In the genomic region with DNA sequence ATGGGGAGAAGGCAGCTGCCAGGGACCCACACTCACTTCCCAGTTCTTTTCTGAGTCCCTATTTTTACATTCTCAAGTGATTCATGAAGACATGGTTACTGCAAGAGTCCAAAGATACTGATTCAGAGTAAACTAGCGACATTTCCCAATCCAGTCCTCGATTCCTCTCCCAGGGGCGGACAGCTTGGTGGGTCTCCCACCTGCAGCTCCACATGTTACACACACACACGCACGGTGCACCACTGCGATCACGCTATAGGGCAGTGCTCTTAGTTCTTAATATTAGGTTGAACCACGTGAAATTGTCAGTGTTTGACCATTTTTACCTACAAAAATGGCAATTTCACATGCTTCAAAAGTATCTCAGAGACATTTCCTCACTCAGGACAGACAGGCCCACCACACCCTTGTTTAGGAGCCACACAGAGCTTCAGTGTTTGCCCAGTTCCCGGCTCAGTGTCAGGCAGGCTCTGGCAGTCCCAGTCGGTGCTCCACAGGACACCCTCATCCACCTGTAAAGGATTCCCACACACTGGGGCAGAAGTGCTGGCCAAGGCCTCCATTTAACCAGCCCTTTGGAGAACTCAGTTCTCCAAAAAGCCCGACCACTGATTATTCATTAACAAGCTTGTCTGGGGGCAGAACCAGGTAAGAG, we compare ENCODE assay signal across 22 cellular contexts. TPM values are rescaled to one million over a fixed set of nuclear protein-coding genes. Genes with fewer than 3 reads are reported as not detected.
DNase-seq lines count a peak whose midpoint lies in the region; ATAC-seq, FAIRE-seq and TF ChIP-seq lines count a peak whose summit lies in the region.
"Had no signal": no experiment of that assay in that cellular context is flagged by ENCODE, and none has a peak within 500 bp of the region (broad histone marks: within the 10 kb centered on the region; RNA-seq: fewer than 3 reads in every experiment).

No MANE protein-coding gene starts in this region.

- H2BK15ac ChIP-seq in neuronal stem cell (ENCODE audit: low read length): no peak overlapping the region

- peak; percentile 24 for DNase-seq in Right ventricle myocardium superior
- no peak for DNase-seq in cardiac septum (ENCODE audit: low spot score)
- no peak for DNase-seq in WTC11 (ENCODE audit: low spot score)
- peak; percentile 19 for DNase-seq in kidney
- no peak for DNase-seq in neuronal stem cell (ENCODE audit: low spot score)
- DNase-seq in lower leg skin (ENCODE audit: low spot score in 2 of 2): no peak
- DNase-seq: Calu3, GF-D8, GOT3, KBM-7, NCI-H1105 treated with DMSO at 0.1 percent for 48 hours, NCI-H187, NCI-H2107, NCI-H510A, NCI-H748 treated with DMSO at 0.1 percent for 48 hours, OCI-M1, RPMI8226 had no signal

- H3K9me3 Mint-ChIP-seq in WTC11: no peaks in the 10 kb centered on the region
- H3K9me3 Mint-ChIP-seq: CD4-positive, alpha-beta memory T cell had no signal

- peaks cover 3% of the 10 kb centered on the region for H3K79me1 ChIP-seq in neuronal stem cell (ENCODE audit: low read depth, low read length)

- peaks cover 40 to 65% of the 10 kb centered on the region in 2 donors for H3K36me3 ChIP-seq in kidney (ENCODE audit: control insufficient read depth in 1 of 2, insufficient read depth in 2 of 2, low read length in 2 of 2)
- peaks cover 23 to 25% of the 10 kb centered on the region in 2 donors for H3K36me3 ChIP-seq in neuronal stem cell (replicated peaks in 1 of 2; ENCODE audit: control insufficient read depth in 2 of 2, insufficient read depth in 2 of 2, low read length in 2 of 2)

- H3K9ac ChIP-seq in kidney (ENCODE audit: low read length in 2 of 2) (no peak overlapping the region), neuronal stem cell (ENCODE audit: low read depth, low read length, poor library complexity) (no peak overlapping the region)

- H3K18ac ChIP-seq in neuronal stem cell (ENCODE audit: low read length): no peak overlapping the region

- H3K36me3 Mint-ChIP-seq in WTC11: peaks cover 60% of the 10 kb centered on the region

- no peak overlapping the region for H3K14ac ChIP-seq in neuronal stem cell (ENCODE audit: low read length)

- TF ChIP-seq CTCF in WTC11 (IDR thresholded peaks at IDR 0.05) (no peak), kidney (IDR thresholded peaks at IDR 0.05; ENCODE audit: borderline replicate concordance, extremely low read depth, insufficient read depth) (no peak), lower leg skin (IDR thresholded peaks at IDR 0.05) (no peak)

- H4K91ac ChIP-seq in neuronal stem cell (ENCODE audit: low read depth, low read length, poor library complexity): no peak overlapping the region

- POLR2A ChIA-PET in WTC11 (lab: Charles Lee): no interaction called here

- no peaks in the 10 kb centered on the region for H3K9me3 ChIP-seq in kidney (ENCODE audit: control insufficient read depth in 1 of 2, low read length in 2 of 2)
- no peaks in the 10 kb centered on the region for H3K9me3 ChIP-seq in neuronal stem cell (replicated peaks in 1 of 2; ENCODE audit: control insufficient read depth in 2 of 2, insufficient read depth in 1 of 2, low read depth in 1 of 2, low read length in 2 of 2)
- H3K9me3 ChIP-seq: SJSA1 had no signal

- H3K4me1 Mint-ChIP-seq in WTC11: no peaks in the 10 kb centered on the region
- H3K4me1 Mint-ChIP-seq: CD4-positive, alpha-beta memory T cell had no signal

- H2AFZ ChIP-seq in neuronal stem cell (ENCODE audit: low read length): no peak overlapping the region

- H3K27me3 Mint-ChIP-seq in WTC11 (ENCODE audit: low read depth): no peaks in the 10 kb centered on the region
- H3K27me3 Mint-ChIP-seq: CD4-positive, alpha-beta memory T cell had no signal

- no peak overlapping the region for H2AK5ac ChIP-seq in neuronal stem cell (ENCODE audit: low read depth, low read length)

- no peak overlapping the region for H3K23ac ChIP-seq in neuronal stem cell (ENCODE audit: low read depth, low read length, poor library complexity)

- no peak overlapping the region for H3K4me3 ChIP-seq in kidney (ENCODE audit: low read length in 2 of 2)
- no peak overlapping the region for H3K4me3 ChIP-seq in neuronal stem cell (ENCODE audit: low read length in 2 of 2)
- no peak overlapping the region for H3K4me3 ChIP-seq in lower leg skin (ENCODE audit: low read depth, poor library complexity, severe bottlenecking)
- H3K4me3 ChIP-seq: GM12878, SJSA1 had no signal

- H2BK5ac ChIP-seq in neuronal stem cell (ENCODE audit: low read length): no peak overlapping the region

- H3K4ac ChIP-seq in neuronal stem cell (ENCODE audit: low read length): no peak overlapping the region

- H2BK12ac ChIP-seq in neuronal stem cell (ENCODE audit: low read length): no peak overlapping the region

- ATAC-seq in Right ventricle myocardium superior (ENCODE audit: poor library complexity) (no peak), WTC11 (no peak), GM18867 (IDR thresholded peaks at IDR 0.05; ENCODE audit: unreplicated experiment) (no peak)
- ATAC-seq: GM12878 had no signal

- no peak for FAIRE-seq in kidney (lab: Jason Lieb, UNC)
- FAIRE-seq: A204.1, GM12878 had no signal

- TF ChIP-seq POLR2A in lower leg skin (IDR thresholded peaks at IDR 0.05): no peak

- intact Hi-C loops in Right ventricle myocardium superior (cut with DNase I): no loop called here
- intact Hi-C loops in cardiac septum (cut with DNase I): no loop called here
- intact Hi-C loops in kidney (cut with DNase I): no loop called here
- intact Hi-C loops in lower leg skin (cut with DNase I; ENCODE audit: low total_unique reads): no loop called here

- H3K27ac Mint-ChIP-seq in WTC11: peak overlapping the region; percentile 49; the same call in 1 of the 2 replicates

- peaks cover 0 to 9% of the 10 kb centered on the region in 2 donors for H3K4me1 ChIP-seq in kidney (ENCODE audit: control insufficient read depth in 1 of 2, insufficient read depth in 1 of 2, low read depth in 1 of 2, low read length in 2 of 2)
- H3K4me1 ChIP-seq in neuronal stem cell (ENCODE audit: control insufficient read depth in 2 of 2, insufficient read depth in 1 of 2, low read depth in 1 of 2, low read length in 2 of 2): peaks cover 2 to 3% of the 10 kb centered on the region in 2 donors
- H3K4me1 ChIP-seq: SJSA1 had no signal

- H3K27me3 ChIP-seq in neuronal stem cell (ENCODE audit: control insufficient read depth in 3 of 3, insufficient read depth in 3 of 3, low read depth in 1 of 3, low read length in 3 of 3): no peaks in the 10 kb centered on the region
- H3K27me3 ChIP-seq: SJSA1 had no signal

- H2BK120ac ChIP-seq in neuronal stem cell (ENCODE audit: low read depth, low read length): no peak overlapping the region

- H3K4me3 Mint-ChIP-seq in WTC11: no peak overlapping the region

- no peak overlapping the region for H4K8ac ChIP-seq in neuronal stem cell (ENCODE audit: low read depth, low read length)

- no CpG with 5 or more reads among the region's 11 CpGs for WGBS in neuronal stem cell (ENCODE audit: extremely low coverage in 2 of 2, insufficient read length in 2 of 2, insufficient replicate concordance in 1 of 2), 2 donors
- WGBS in lower leg skin, 2 donors: 83 to 84% methylated on average over 11 of the region's 11 CpGs

- no peak overlapping the region for H3K4me2 ChIP-seq in neuronal stem cell (ENCODE audit: insufficient read depth, low read length, poor library complexity, severe bottlenecking)

- CTCF ChIA-PET in WTC11 (lab: Charles Lee): interaction anchor here (1.2 to 1.4 kb wide), 2 partner anchors 12 to 125 kb away, joined by 4 read pairs; no protein-coding TSS in a partner anchor

- H3K27ac ChIP-seq in kidney (ENCODE audit: low read depth in 2 of 2, low read length in 2 of 2): no peak overlapping the region
- no peak overlapping the region for H3K27ac ChIP-seq in neuronal stem cell (replicated peaks; ENCODE audit: low read length)
- H3K27ac ChIP-seq: SJSA1 had no signal

TF ChIP-seq in WTC11, 78 proteins besides CTCF, POLR2A, EP300 and RAD21:
- TF ChIP-seq, protein P1, sequence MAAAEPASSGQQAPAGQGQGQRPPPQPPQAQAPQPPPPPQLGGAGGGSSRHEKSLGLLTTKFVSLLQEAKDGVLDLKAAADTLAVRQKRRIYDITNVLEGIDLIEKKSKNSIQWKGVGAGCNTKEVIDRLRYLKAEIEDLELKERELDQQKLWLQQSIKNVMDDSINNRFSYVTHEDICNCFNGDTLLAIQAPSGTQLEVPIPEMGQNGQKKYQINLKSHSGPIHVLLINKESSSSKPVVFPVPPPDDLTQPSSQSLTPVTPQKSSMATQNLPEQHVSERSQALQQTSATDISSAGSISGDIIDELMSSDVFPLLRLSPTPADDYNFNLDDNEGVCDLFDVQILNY (CRISPR knock-in tag; IDR thresholded peaks at IDR 0.05): no peak
- TF ChIP-seq TCF7 (CRISPR knock-in tag; IDR thresholded peaks at IDR 0.05; ENCODE audit: low read depth) (no peak), IRF2 (CRISPR knock-in tag; IDR thresholded peaks at IDR 0.05; ENCODE audit: borderline replicate concordance, low read depth) (no peak)

RNA-seq across cellular contexts. Expression of a gene that starts 51.8 kb away (rescaled TPM):
- total RNA-seq in Right ventricle myocardium superior (32.1 TPM), cardiac septum (46.7 TPM), WTC11 (2021) (161 to 171 TPM (median 162 TPM) in 3 replicates), kidney (231 TPM), lower leg skin (10 to 100 TPM; 33.7 to 57.7 (median 43.2) TPM)
- polyA plus RNA-seq in kidney (ENCODE audit: insufficient read depth, low read depth, low replicate concordance): 83.4 TPM
- polyA plus RNA-seq in neuronal stem cell (2013, experiment 1 of 2): 22.3 TPM
- polyA plus RNA-seq in neuronal stem cell (2013, experiment 2 of 2): 23.5 TPM

Comparison
In these comparisons a context has a peak if more than half of its experiments do, and no peak if none do; other contexts are left out.
1. DNase-seq: peak in Right ventricle myocardium superior (single experiment) and kidney (single experiment); none in cardiac septum (single experiment), WTC11 (single experiment), neuronal stem cell (single experiment) and lower leg skin (0 of 2).